9 cellular contexts compared by ENCODE assay signal in the genomic region with DNA sequence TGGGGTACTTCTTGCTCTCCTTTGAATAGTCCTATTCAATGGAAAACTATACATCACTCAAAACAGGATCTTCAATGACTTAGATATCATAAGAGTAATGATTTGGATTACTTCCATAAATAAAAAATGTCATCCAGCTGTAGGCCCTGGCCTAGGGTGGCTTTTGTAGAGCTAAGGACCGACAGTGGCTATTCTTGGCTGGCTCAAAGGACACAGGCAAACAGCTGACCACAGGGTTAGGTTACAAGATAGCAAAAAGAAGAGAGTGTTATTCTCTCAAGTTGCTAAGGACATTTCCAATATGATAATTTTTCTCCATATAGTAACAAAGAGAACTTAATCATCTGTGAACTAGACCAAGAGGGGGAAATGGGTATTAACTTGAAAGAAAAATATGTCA.
"Had no signal": no experiment of that assay in that cellular context is flagged by ENCODE, and none has a peak within 500 bp of the region (broad histone marks: within the 10 kb centered on the region; RNA-seq: fewer than 3 reads in every experiment).

No MANE protein-coding gene starts in this region.

- H3K36me3 ChIP-seq: HAP-1 had no signal

- DNase-seq: GM23248, GOT3, H7, HFFc6, KBM-7 had no signal

- H3K4me1 ChIP-seq: HAP-1 had no signal

- H3K4me3 ChIP-seq: GM23248, HAP-1 had no signal

- H3K9me3 ChIP-seq: HAP-1 had no signal

- ATAC-seq: HCT116, HepG2 had no signal

- H3K27ac ChIP-seq: GM23248, HL-60 had no signal

- H3K9ac ChIP-seq: GM23248 had no signal

- H2AFZ ChIP-seq: GM23248 had no signal
